4 cellular contexts compared by ENCODE assay signal in genomic region chr1:235454021-235454420, GRCh38.
"Had no signal": no experiment of that assay in that cellular context is flagged by ENCODE, and none has a peak within 500 bp of the region (broad histone marks: within the 10 kb centered on the region; RNA-seq: fewer than 3 reads in every experiment).

No MANE protein-coding gene starts in this region.

- H3K4me3 ChIP-seq: K562 had no signal

- H3K27ac ChIP-seq: HL-60 had no signal

- DNase-seq: IMR-90, KBM-7 had no signal
